Comparison of ENCODE assay signal across 10 cellular contexts in genomic region chr12:95653761-95654546, GRCh38.
DNase-seq lines count a peak whose midpoint lies in the region; ATAC-seq and TF ChIP-seq lines count a peak whose summit lies in the region.
"Had no signal": no experiment of that assay in that cellular context is flagged by ENCODE, and none has a peak within 500 bp of the region (broad histone marks: within the 10 kb centered on the region; RNA-seq: fewer than 3 reads in every experiment).

No MANE protein-coding gene starts in this region.

- TF ChIP-seq CTCF in cardiac muscle cell (IDR thresholded peaks at IDR 0.05; ENCODE audit: low read depth, low read length) = no peak
- no peak for TF ChIP-seq CTCF in CD14-positive monocyte (IDR thresholded peaks at IDR 0.05)
- no peak for TF ChIP-seq CTCF in dorsolateral prefrontal cortex (IDR thresholded peaks at IDR 0.05 in 54 of 56, conservative IDR thresholded peaks at IDR 0.05 in 2 of 56; ENCODE audit: low read depth in 1 of 56, partially characterized antibody in 56 of 56)

- no peaks in the 10 kb centered on the region for H3K36me3 ChIP-seq in cardiac muscle cell

- no peaks in the 10 kb centered on the region for H3K27me3 Mint-ChIP-seq in activated CD8-positive, alpha-beta T cell treated with anti-CD3 and anti-CD28 coated beads, Interleukin-2, amount 10 ng/mL, durations not matched to agents 7 days and 5 days (ENCODE audit: low read depth)
- no peaks in the 10 kb centered on the region for H3K27me3 Mint-ChIP-seq in stimulated activated naive CD8-positive, alpha-beta T cell treated with anti-CD3 and anti-CD28 coated beads, Interleukin-15, amount 100 ng/mL, for 72 hours
- peaks cover 1 to 13% (median 10%) of the 10 kb centered on the region in 3 donors for H3K27me3 Mint-ChIP-seq in CD14-positive monocyte (ENCODE audit: low read depth in 3 of 3)

- H3K4me3 Mint-ChIP-seq in activated CD8-positive, alpha-beta T cell treated with anti-CD3 and anti-CD28 coated beads, Interleukin-2, amount 10 ng/mL, durations not matched to agents 7 days and 5 days = no peak overlapping the region
- H3K4me3 Mint-ChIP-seq in stimulated activated naive CD8-positive, alpha-beta T cell treated with anti-CD3 and anti-CD28 coated beads, Interleukin-15, amount 100 ng/mL, for 72 hours = no peak overlapping the region
- H3K4me3 Mint-ChIP-seq in CD14-positive monocyte = no peak overlapping the region

- peaks cover 3% of the 10 kb centered on the region for H3K9me3 Mint-ChIP-seq in activated CD8-positive, alpha-beta T cell treated with anti-CD3 and anti-CD28 coated beads, Interleukin-2, amount 10 ng/mL, durations not matched to agents 7 days and 5 days (ENCODE audit: insufficient read depth)
- peaks cover 6 to 8% of the 10 kb centered on the region in 2 donors for H3K9me3 Mint-ChIP-seq in stimulated activated naive CD8-positive, alpha-beta T cell treated with anti-CD3 and anti-CD28 coated beads, Interleukin-15, amount 100 ng/mL, for 72 hours
- H3K9me3 Mint-ChIP-seq in CD14-positive monocyte = peaks cover 0 to 6% (median 1%) of the 10 kb centered on the region in 7 donors

- no peak overlapping the region for H3K27ac ChIP-seq in cardiac muscle cell
- H3K27ac ChIP-seq in dorsolateral prefrontal cortex = peak overlapping the region in 10 of 59 donors; percentile 23 to 61 (median 36)

- CTCF ChIA-PET in activated CD8-positive, alpha-beta T cell treated with anti-CD3 and anti-CD28 coated beads, Interleukin-2, amount 10 ng/mL, durations not matched to agents 7 days and 5 days (lab: Charles Lee) = no interaction called here

- H3K4me3 ChIP-seq in cardiac muscle cell (no peak overlapping the region), dorsolateral prefrontal cortex (no peak overlapping the region)

- intact Hi-C loops in CD14-positive monocyte (cut with micrococcal nuclease) = no loop called here
- intact Hi-C loops in dorsolateral prefrontal cortex (cut with DNase I) = no loop called here

- peak; percentile 44 for ATAC-seq in activated CD8-positive, alpha-beta T cell treated with anti-CD3 and anti-CD28 coated beads, Interleukin-2, amount 10 ng/mL, durations not matched to agents 7 days and 5 days
- peak; percentile 74 for ATAC-seq in stimulated activated naive CD8-positive, alpha-beta T cell treated with anti-CD3 and anti-CD28 coated beads, Interleukin-15, amount 100 ng/mL, for 72 hours

- no peaks in the 10 kb centered on the region for H3K4me1 Mint-ChIP-seq in activated CD8-positive, alpha-beta T cell treated with anti-CD3 and anti-CD28 coated beads, Interleukin-2, amount 10 ng/mL, durations not matched to agents 7 days and 5 days (ENCODE audit: low read depth)
- H3K4me1 Mint-ChIP-seq in stimulated activated naive CD8-positive, alpha-beta T cell treated with anti-CD3 and anti-CD28 coated beads, Interleukin-15, amount 100 ng/mL, for 72 hours = peaks cover 5% of the 10 kb centered on the region
- H3K4me1 Mint-ChIP-seq in CD14-positive monocyte = no peaks in the 10 kb centered on the region

- POLR2A ChIA-PET in activated CD8-positive, alpha-beta T cell treated with anti-CD3 and anti-CD28 coated beads, Interleukin-2, amount 10 ng/mL, durations not matched to agents 7 days and 5 days (lab: Charles Lee) = no interaction called here

- H3K4me1 ChIP-seq in cardiac muscle cell (ENCODE audit: low read depth) = peaks cover 5% of the 10 kb centered on the region

- H3K27ac Mint-ChIP-seq in activated CD8-positive, alpha-beta T cell treated with anti-CD3 and anti-CD28 coated beads, Interleukin-2, amount 10 ng/mL, durations not matched to agents 7 days and 5 days = peak overlapping the region; percentile 47
- peak overlapping the region in 1 of 2 donors; percentile 40 for H3K27ac Mint-ChIP-seq in stimulated activated naive CD8-positive, alpha-beta T cell treated with anti-CD3 and anti-CD28 coated beads, Interleukin-15, amount 100 ng/mL, for 72 hours
- H3K27ac Mint-ChIP-seq in CD14-positive monocyte = no peak overlapping the region

- no peaks in the 10 kb centered on the region for H3K36me3 Mint-ChIP-seq in activated CD8-positive, alpha-beta T cell treated with anti-CD3 and anti-CD28 coated beads, Interleukin-2, amount 10 ng/mL, durations not matched to agents 7 days and 5 days (ENCODE audit: low read depth)
- no peaks in the 10 kb centered on the region for H3K36me3 Mint-ChIP-seq in CD14-positive monocyte

- DNase-seq in SIG-M5 treated with dmso at 0.1 percent for 504 hours (lab: John Stamatoyannopoulos, UW; ENCODE audit: unreplicated experiment) = peak; percentile 64
- DNase-seq in SIG-M5 (lab: John Stamatoyannopoulos, UW) = no peak
- DNase-seq in activated CD8-positive, alpha-beta T cell treated with anti-CD3 and anti-CD28 coated beads, Interleukin-2, amount 10 ng/mL, durations not matched to agents 7 days and 5 days = peak; percentile 29
- DNase-seq in cardiac muscle cell (ENCODE audit: low read depth in 1 of 2, low spot score in 1 of 2) = peak; percentile 22 to 64
- DNase-seq in stimulated activated naive CD8-positive, alpha-beta T cell treated with anti-CD3 and anti-CD28 coated beads, Interleukin-15, amount 100 ng/mL, for 72 hours = peak; percentile 20 to 39
- DNase-seq in stimulated activated CD4-positive, alpha-beta T cell treated with anti-CD3 and anti-CD28 coated beads, Interleukin-15, amount 100 ng/mL, for 24 hours = no peak
- no peak for DNase-seq in CD14-positive monocyte (ENCODE audit: low spot score)
- DNase-seq in dorsolateral prefrontal cortex = no peak
- DNase-seq: ACHN; effector CD8-positive, alpha-beta T cell had no signal

- peaks cover 7% of the 10 kb centered on the region for H3K27me3 ChIP-seq in cardiac muscle cell
- H3K27me3 ChIP-seq in dorsolateral prefrontal cortex = no peaks in the 10 kb centered on the region

- no peaks in the 10 kb centered on the region for H3K9me3 ChIP-seq in cardiac muscle cell (ENCODE audit: low read depth)

Comparison
In these comparisons a context has a peak if more than half of its experiments do, and no peak if none do; other contexts are left out.
1. DNase-seq: peak in SIG-M5 treated with dmso at 0.1 percent for 504 hours (single experiment), activated CD8-positive, alpha-beta T cell treated with anti-CD3 and anti-CD28 coated beads, Interleukin-2, amount 10 ng/mL, durations not matched to agents 7 days and 5 days (single experiment), cardiac muscle cell (2 of 2) and stimulated activated naive CD8-positive, alpha-beta T cell treated with anti-CD3 and anti-CD28 coated beads, Interleukin-15, amount 100 ng/mL, for 72 hours (2 of 2); none in SIG-M5 (single experiment), stimulated activated CD4-positive, alpha-beta T cell treated with anti-CD3 and anti-CD28 coated beads, Interleukin-15, amount 100 ng/mL, for 24 hours (single experiment), CD14-positive monocyte (single experiment) and dorsolateral prefrontal cortex (0 of 10).